ENCODE assay signal across 14 cellular contexts in genomic region chr2:44136186-44136585, GRCh38. TPM values are rescaled to one million over a fixed set of nuclear protein-coding genes. Genes with fewer than 3 reads are reported as not detected.
DNase-seq lines count a peak whose midpoint lies in the region; ATAC-seq, FAIRE-seq and TF ChIP-seq lines count a peak whose summit lies in the region.
"Had no signal": no experiment of that assay in that cellular context is flagged by ENCODE, and none has a peak within 500 bp of the region (broad histone marks: within the 10 kb centered on the region; RNA-seq: fewer than 3 reads in every experiment).

No MANE protein-coding gene starts in this region.

- H3K79me2 ChIP-seq in PC-3 (ENCODE audit: low read length): no peaks in the 10 kb centered on the region

- no peak overlapping the region for H3K27ac ChIP-seq in PC-3 (ENCODE audit: low read length)
- H3K27ac ChIP-seq: left ventricle myocardium inferior had no signal

- no peak overlapping the region for H2AFZ ChIP-seq in PC-3 (ENCODE audit: low read length)

- peaks cover 11% of the 10 kb centered on the region for H3K4me1 ChIP-seq in PC-3 (ENCODE audit: insufficient read depth, low read length)

- H3K36me3 ChIP-seq in PC-3 (ENCODE audit: low read depth, low read length): no peaks in the 10 kb centered on the region
- H3K36me3 ChIP-seq: left ventricle myocardium inferior had no signal

- H3F3A ChIP-seq in PC-3 (ENCODE audit: low read length, unreplicated experiment): no peaks in the 10 kb centered on the region

- H3K9ac ChIP-seq in PC-3 (ENCODE audit: low read length): no peak overlapping the region

- H3K9me2 ChIP-seq in PC-3 (replicated peaks; ENCODE audit: low read length): no peaks in the 10 kb centered on the region

- CTCF ChIA-PET in PC-3 (lab: Charles Lee) (no interaction called here), HEK293T (lab: Yijun Ruan, JAX) (no interaction called here)

- intact Hi-C loops in PC-3 (cut with micrococcal nuclease): no loop called here

- DNase-seq in D721Med (ENCODE audit: insufficient read length, low spot score): no peak
- peak; percentile 68 for DNase-seq in PC-3
- peak; percentile 39 for DNase-seq in epithelial cell of esophagus (ENCODE audit: low read depth)
- DNase-seq in non-pigmented ciliary epithelial cell (ENCODE audit: low read depth): peak; percentile 31
- DNase-seq in HEK293T (ENCODE audit: extremely low spot score): no peak
- no peak for DNase-seq in activated CD4-positive, CD25-positive, alpha-beta regulatory T cell treated with anti-CD3 and anti-CD28 coated beads, Interleukin-2, amount 50 U/mL, for 72 hours
- DNase-seq: anterior cingulate cortex; CD8-positive, alpha-beta T cell; erythroblast; left ventricle myocardium inferior; NCI-H146 had no signal

- FAIRE-seq in D721Med (lab: Jason Lieb, UNC): peak; percentile 11
- FAIRE-seq: GM12878 had no signal

- H3K4me3 ChIP-seq in PC-3 (ENCODE audit: low read length): no peak overlapping the region
- H3K4me3 ChIP-seq in epithelial cell of esophagus (ENCODE audit: low read length): no peak overlapping the region
- H3K4me3 ChIP-seq: GM12878, left ventricle myocardium inferior had no signal

- no TSS peak for BruUV-seq in PC-3 (replicated peaks; lab: Mats Ljungman, UMichigan)

- H3K9me3 ChIP-seq in PC-3 (ENCODE audit: low read length): no peaks in the 10 kb centered on the region

- peak; percentile 45; the same call in 1 of the 2 replicates for ATAC-seq in PC-3
- ATAC-seq in GM21723 (IDR thresholded peaks at IDR 0.05; ENCODE audit: unreplicated experiment): no peak
- no peak for ATAC-seq in HG03039 (IDR thresholded peaks at IDR 0.05; ENCODE audit: unreplicated experiment)
- ATAC-seq: CD8-positive, alpha-beta T cell; GM12878 had no signal

- no peaks in the 10 kb centered on the region for H3K27me3 ChIP-seq in PC-3 (ENCODE audit: low read length)

- H4K20me1 ChIP-seq in PC-3 (ENCODE audit: low read length): no peaks in the 10 kb centered on the region

- POLR2A ChIA-PET in PC-3 (lab: Charles Lee; ENCODE audit: unreplicated experiment) (no interaction called here), HEK293T (lab: Yijun Ruan, JAX) (no interaction called here)

- TF ChIP-seq CTCF in D721Med (IDR thresholded peaks at IDR 0.05; ENCODE audit: insufficient read depth, missing control alignments): no peak
- no peak for TF ChIP-seq CTCF in PC-3 (conservative IDR thresholded peaks at IDR 0.05; ENCODE audit: low read depth, low read length)
- no peak for TF ChIP-seq CTCF in epithelial cell of esophagus (IDR thresholded peaks at IDR 0.05; ENCODE audit: insufficient read depth, low read depth, low read length, missing control alignments)

- peak overlapping the region; percentile 16; the same call in 1 of the 2 replicates for H3K4me2 ChIP-seq in PC-3 (ENCODE audit: low read length)

TF ChIP-seq in HEK293T, 16 proteins besides CTCF, POLR2A, EP300 and RAD21:
- TF ChIP-seq CTBP1 (IDR thresholded peaks at IDR 0.05; ENCODE audit: borderline replicate concordance): no peak
- TF ChIP-seq ARNT (IDR thresholded peaks at IDR 0.05): no peak
- TF ChIP-seq BHLHE40 (IDR thresholded peaks at IDR 0.05; ENCODE audit: borderline replicate concordance): no peak
- TF ChIP-seq HDGF (IDR thresholded peaks at IDR 0.05; ENCODE audit: borderline replicate concordance): no peak
- no peak for TF ChIP-seq L3MBTL2 (conservative IDR thresholded peaks at IDR 0.05)

RNA-seq across cellular contexts. Expression of gene PPM1B, which starts 32.5 kb away (rescaled TPM):
- 16.0 and 17.6 TPM in 2 replicates for total RNA-seq in PC-3 (2014; rRNA removed)

Comparison
In these comparisons a context has a peak if more than half of its experiments do, and no peak if none do; other contexts are left out.
1. DNase-seq: peak in PC-3 (single experiment), epithelial cell of esophagus (single experiment) and non-pigmented ciliary epithelial cell (single experiment); none in D721Med (single experiment), HEK293T (single experiment) and activated CD4-positive, CD25-positive, alpha-beta regulatory T cell treated with anti-CD3 and anti-CD28 coated beads, Interleukin-2, amount 50 U/mL, for 72 hours (single experiment).